ENCODE assay signal across 17 cellular contexts in the genomic region with DNA sequence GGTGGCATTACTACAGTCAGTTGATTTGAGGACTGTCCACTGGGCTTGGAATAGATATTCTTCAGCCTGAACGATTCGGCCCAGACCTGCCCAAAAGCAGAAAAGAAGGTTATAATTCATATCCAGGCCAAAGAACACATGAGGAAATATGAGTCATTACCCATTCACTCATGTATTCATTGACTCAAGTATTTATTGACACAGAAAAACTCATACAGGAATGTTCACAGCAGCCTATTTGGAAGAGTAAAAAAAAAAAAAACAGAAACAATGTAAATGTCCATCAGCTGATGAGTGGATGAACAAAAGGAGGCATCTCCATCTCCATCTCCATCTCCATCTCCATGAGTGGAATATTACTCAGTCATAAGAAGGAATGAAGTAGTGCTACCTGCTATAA. TPM values are rescaled to one million over a fixed set of nuclear protein-coding genes. Genes with fewer than 3 reads are reported as not detected.
A peak's percentile ranks its signal among the peaks of the same experiment; 100 is the strongest.
DNase-seq lines count a peak whose midpoint lies in the region; ATAC-seq and TF ChIP-seq lines count a peak whose summit lies in the region.
"Had no signal": no experiment of that assay in that cellular context is flagged by ENCODE, and none has a peak within 500 bp of the region (broad histone marks: within the 10 kb centered on the region; RNA-seq: fewer than 3 reads in every experiment).

No MANE protein-coding gene starts in this region.

- no peak overlapping the region for H3K27ac Mint-ChIP-seq in CD4-positive, alpha-beta T cell
- H3K27ac Mint-ChIP-seq: activated CD4-positive, alpha-beta memory T cell treated with anti-CD3 and anti-CD28 coated beads, Interleukin-2, amount 10 ng/mL, durations not matched to agents 7 days and 5 days; T-helper 17 cell had no signal

- H3K27ac ChIP-seq in ACC112 (ENCODE audit: low read depth, low read length) (0 out of 2 replicates have a peak overlapping the region, but pooled peaks have one; percentile 7), hepatocyte (peak overlapping the region; percentile 34), A673 (ENCODE audit: low read depth, low read length, poor library complexity, severe bottlenecking) (no peak overlapping the region)
- no peak overlapping the region for H3K27ac ChIP-seq in CD4-positive, alpha-beta T cell (ENCODE audit: low read depth, low read length)
- H3K27ac ChIP-seq: thoracic aorta had no signal

- intact Hi-C loops in CD4-positive, alpha-beta T cell (cut with DNase I, micrococcal nuclease), result no loop called here
- intact Hi-C loops in A673 (cut with micrococcal nuclease; ENCODE audit: unreplicated experiment), result no loop called here

- no peak overlapping the region for H2AFZ ChIP-seq in ACC112 (ENCODE audit: low read length, unreplicated experiment)
- H2AFZ ChIP-seq in hepatocyte, result no peak overlapping the region

- no peak overlapping the region for H3K4me3 Mint-ChIP-seq in CD4-positive, alpha-beta T cell
- H3K4me3 Mint-ChIP-seq: activated CD4-positive, alpha-beta memory T cell treated with anti-CD3 and anti-CD28 coated beads, Interleukin-2, amount 10 ng/mL, durations not matched to agents 7 days and 5 days; T-helper 17 cell had no signal

- H3K9me3 ChIP-seq in hepatocyte (ENCODE audit: low read depth), result no peaks in the 10 kb centered on the region
- no peaks in the 10 kb centered on the region for H3K9me3 ChIP-seq in CD4-positive, alpha-beta T cell (ENCODE audit: control insufficient read depth, low read length)
- H3K9me3 ChIP-seq in A673 (ENCODE audit: low read depth, low read length, poor library complexity, severe bottlenecking), result no peaks in the 10 kb centered on the region
- H3K9me3 ChIP-seq: thoracic aorta had no signal

- no peaks in the 10 kb centered on the region for H3K9me2 ChIP-seq in hepatocyte (replicated peaks; ENCODE audit: insufficient read depth)

- H3K4me2 ChIP-seq in hepatocyte, result no peak overlapping the region

- no peaks in the 10 kb centered on the region for H3K27me3 Mint-ChIP-seq in CD4-positive, alpha-beta T cell
- H3K27me3 Mint-ChIP-seq: activated CD4-positive, alpha-beta memory T cell treated with anti-CD3 and anti-CD28 coated beads, Interleukin-2, amount 10 ng/mL, durations not matched to agents 7 days and 5 days had no signal

- H3K4me1 ChIP-seq in ACC112 (ENCODE audit: control insufficient read depth, insufficient read depth, low read length, unreplicated experiment) (peaks cover 14% of the 10 kb centered on the region), hepatocyte (ENCODE audit: insufficient read depth) (no peaks in the 10 kb centered on the region), A673 (ENCODE audit: insufficient read depth, low read length, poor library complexity, severe bottlenecking) (no peaks in the 10 kb centered on the region)

- H3K4me3 ChIP-seq in ACC112 (ENCODE audit: low read depth, low read length) (no peak overlapping the region), astrocyte of the spinal cord (ENCODE audit: low read depth, low read length) (no peak overlapping the region), hepatocyte (no peak overlapping the region), A673 (ENCODE audit: low read depth, low read length, poor library complexity, severe bottlenecking) (no peak overlapping the region)
- H3K4me3 ChIP-seq: thoracic aorta had no signal

- H3K27me3 ChIP-seq in ACC112 (ENCODE audit: insufficient read depth, low read length) (no peaks in the 10 kb centered on the region), hepatocyte (no peaks in the 10 kb centered on the region), A673 (replicated peaks; ENCODE audit: insufficient read depth, low read depth, low read length, poor library complexity) (no peaks in the 10 kb centered on the region)
- H3K27me3 ChIP-seq in CD4-positive, alpha-beta T cell (ENCODE audit: control insufficient read depth, insufficient read depth, low read length), result no peaks in the 10 kb centered on the region

- WGBS in hepatocyte (ENCODE audit: low lambda C conversion rate, missing lambda C conversion rate), result 71% methylated on average over 2 of the region's 2 CpGs

- H3K4me1 Mint-ChIP-seq in CD4-positive, alpha-beta T cell (ENCODE audit: low read depth), result no peaks in the 10 kb centered on the region
- H3K4me1 Mint-ChIP-seq: activated CD4-positive, alpha-beta memory T cell treated with anti-CD3 and anti-CD28 coated beads, Interleukin-2, amount 10 ng/mL, durations not matched to agents 7 days and 5 days had no signal

- ATAC-seq in CD4-positive, alpha-beta T cell (ENCODE audit: poor library complexity), result no peak
- ATAC-seq in GM18498 (IDR thresholded peaks at IDR 0.05; ENCODE audit: unreplicated experiment), result no peak
- ATAC-seq: sciatic nerve, T-helper 17 cell had no signal

- H3K9me3 Mint-ChIP-seq in CD4-positive, alpha-beta T cell, result no peaks in the 10 kb centered on the region
- H3K9me3 Mint-ChIP-seq: activated CD4-positive, alpha-beta memory T cell treated with anti-CD3 and anti-CD28 coated beads, Interleukin-2, amount 10 ng/mL, durations not matched to agents 7 days and 5 days had no signal

- POLR2A ChIA-PET in CD4-positive, alpha-beta T cell (lab: Charles Lee), result no interaction called here
- POLR2A ChIA-PET in A673 (lab: Charles Lee; ENCODE audit: low non-redundant PET), result interaction anchor here (0.6 kb wide), 1 partner anchor 23 kb away, joined by 5 read pairs; the partner anchor contains the start of gene CCDC30

- no peaks in the 10 kb centered on the region for H3K36me3 ChIP-seq in ACC112 (ENCODE audit: insufficient read depth, low read length)
- no peaks in the 10 kb centered on the region for H3K36me3 ChIP-seq in hepatocyte (replicated peaks; ENCODE audit: insufficient read depth, low read depth)
- no peaks in the 10 kb centered on the region for H3K36me3 ChIP-seq in A673 (ENCODE audit: insufficient read depth, low read length, poor library complexity, severe bottlenecking)
- H3K36me3 ChIP-seq: thoracic aorta had no signal

- H3K79me2 ChIP-seq in ACC112 (ENCODE audit: control insufficient read depth, insufficient read depth, low read length, unreplicated experiment) (no peaks in the 10 kb centered on the region), hepatocyte (no peaks in the 10 kb centered on the region)

- TF ChIP-seq CTCF in astrocyte of the spinal cord (IDR thresholded peaks at IDR 0.05; ENCODE audit: low read depth, low read length) (no peak), hepatocyte (IDR thresholded peaks at IDR 0.05; ENCODE audit: poor library complexity) (no peak), A673 (conservative IDR thresholded peaks at IDR 0.05; ENCODE audit: low read depth, low read length) (no peak)
- TF ChIP-seq CTCF in CD4-positive, alpha-beta T cell (IDR thresholded peaks at IDR 0.05), result no peak

- no TSS peak for BruUV-seq in A673 (replicated peaks; lab: Mats Ljungman, UMichigan)

- no peaks in the 10 kb centered on the region for H3K36me3 Mint-ChIP-seq in CD4-positive, alpha-beta T cell (ENCODE audit: low read depth)

- CTCF ChIA-PET in CD4-positive, alpha-beta T cell (lab: Charles Lee), result interaction anchor here (0.6 kb wide), 2 partner anchors 65 to 98 kb away, joined by 3 to 6 read pairs; no protein-coding TSS in a partner anchor
- CTCF ChIA-PET in A673 (lab: Charles Lee), result no interaction called here

- H4K20me1 ChIP-seq in hepatocyte (ENCODE audit: insufficient read depth, poor library complexity, severe bottlenecking), result no peaks in the 10 kb centered on the region

- DNase-seq in HS-27A (ENCODE audit: low read depth), result peak; percentile 45
- DNase-seq in astrocyte of the spinal cord (ENCODE audit: low read depth, low spot score), result peak; percentile 66
- no peak for DNase-seq in hepatocyte (ENCODE audit: low spot score)
- DNase-seq in CD4-positive, alpha-beta T cell, result no peak
- DNase-seq in UCSD-AML1 (lab: John Stamatoyannopoulos, UW; ENCODE audit: unreplicated experiment), result no peak
- no peak for DNase-seq in A673 (ENCODE audit: low spot score)
- DNase-seq: activated CD4-positive, alpha-beta memory T cell treated with anti-CD3 and anti-CD28 coated beads, Interleukin-2, amount 10 ng/mL, durations not matched to agents 7 days and 5 days; activated naive CD4-positive, alpha-beta T cell; AML-193; cortex of kidney; GF-D8; NCI-H1436; T-helper 17 cell had no signal

- in situ Hi-C loops in astrocyte of the spinal cord (cut with HindIII; ENCODE audit: low sequenced_read_pairs), result no loop called here

RNA-seq across cellular contexts. Expression of gene ZMYND12, which starts 15.9 kb away (rescaled TPM):
- total RNA-seq in hepatocyte (0.12 and 0.57 TPM in 2 replicates), A673 (2021) (0.17 and 0.28 TPM in 2 replicates)
- 0.74 and 0.87 TPM in 2 replicates for polyA plus RNA-seq in hepatocyte
- total RNA-seq in CD4-positive, alpha-beta T cell, result under 1 TPM; 0.58 to 0.70 TPM

RNA-seq across cellular contexts. Expression of gene PPCS, which starts 16.4 kb away (rescaled TPM):
- total RNA-seq in hepatocyte (79.0 and 86.3 TPM in 2 replicates), A673 (2021) (34.4 and 35.7 TPM in 2 replicates)
- polyA plus RNA-seq in hepatocyte, result 90.1 and 98.6 TPM in 2 replicates
- total RNA-seq in CD4-positive, alpha-beta T cell, result 10 to 100 TPM; 39.7 to 40.4 TPM

RNA-seq across cellular contexts. Expression of gene CCDC30, which starts 23.1 kb away (rescaled TPM):
- total RNA-seq in hepatocyte (1.8 and 12.9 TPM in 2 replicates), A673 (2021) (4.8 and 7.7 TPM in 2 replicates)
- polyA plus RNA-seq in hepatocyte, result 1.9 and 2.6 TPM in 2 replicates
- total RNA-seq in CD4-positive, alpha-beta T cell, result 1 to 10 TPM; 1.2 to 1.3 TPM

RNA-seq across cellular contexts. Expression of gene RIMKLA, which starts 59.3 kb away (rescaled TPM):
- total RNA-seq in hepatocyte, result 1.1 and 1.4 TPM in 2 replicates
- polyA plus RNA-seq in hepatocyte, result 0.66 and 2.3 TPM in 2 replicates
- total RNA-seq in CD4-positive, alpha-beta T cell, result under 1 TPM in 1 of 2 experiments, not detected in 1; 0.11 TPM
- 0.04 and 0.24 TPM in 2 replicates for total RNA-seq in A673 (2021)

Comparison
In these comparisons a context has a peak if more than half of its experiments do, and no peak if none do; other contexts are left out.
1. H3K27ac ChIP-seq: peak in ACC112 (single experiment) and hepatocyte (single experiment); none in CD4-positive, alpha-beta T cell (single experiment) and A673 (single experiment).
2. DNase-seq: peak in HS-27A (single experiment) and astrocyte of the spinal cord (single experiment); none in hepatocyte (single experiment), CD4-positive, alpha-beta T cell (0 of 10), UCSD-AML1 (single experiment) and A673 (single experiment).